8 cellular contexts compared by ENCODE assay signal in genomic region chr9:74570879-74571512, GRCh38.
DNase-seq lines count a peak whose midpoint lies in the region; ATAC-seq and TF ChIP-seq lines count a peak whose summit lies in the region.

No MANE protein-coding gene starts in this region.

- H3K36me3 Mint-ChIP-seq in Calu3 (ENCODE audit: insufficient read depth, unreplicated experiment), result no peaks in the 10 kb centered on the region
- no peaks in the 10 kb centered on the region for H3K36me3 Mint-ChIP-seq in stimulated activated naive B cell treated with anti-CD40 and anti-IgM and Interleukin-4, amounts not matched to agents 10 μg/mL and 1 μg/mL and 100 μg/mL, for 72 hours

- H3K36me3 ChIP-seq in SU-DHL-6 (ENCODE audit: low read length), result no peaks in the 10 kb centered on the region

- no TSS peak for BruUV-seq in Calu3 (replicated peaks; lab: Mats Ljungman, UMichigan)

- no peak overlapping the region for H3K27ac Mint-ChIP-seq in Calu3 (ENCODE audit: unreplicated experiment)
- H3K27ac Mint-ChIP-seq in stimulated activated naive B cell treated with anti-CD40 and anti-IgM and Interleukin-4, amounts not matched to agents 10 μg/mL and 1 μg/mL and 100 μg/mL, for 72 hours, result no peak overlapping the region

- H3F3A ChIP-seq in SU-DHL-6 (ENCODE audit: insufficient read depth), result no peaks in the 10 kb centered on the region

- H3K27me3 ChIP-seq in SU-DHL-6 (ENCODE audit: low read length), result no peaks in the 10 kb centered on the region

- intact Hi-C loops in Calu3 (cut with micrococcal nuclease; ENCODE audit: unreplicated experiment), result loop anchor here (2.0 to 5.0 kb wide), 2 partner anchors 888 to 1369 kb away; no protein-coding TSS in a partner anchor

- no peak overlapping the region for H3K4me2 ChIP-seq in SU-DHL-6 (ENCODE audit: low read depth, low read length, poor library complexity, severe bottlenecking)

- H2AFZ ChIP-seq in SU-DHL-6 (ENCODE audit: low read depth, low read length, severe bottlenecking), result no peak overlapping the region

- no peaks in the 10 kb centered on the region for H3K9me3 ChIP-seq in SU-DHL-6 (ENCODE audit: insufficient read depth, low read length)

- ATAC-seq in GM18861 (IDR thresholded peaks at IDR 0.05; ENCODE audit: unreplicated experiment) (peak; percentile 81), HG03442 (IDR thresholded peaks at IDR 0.05; ENCODE audit: unreplicated experiment) (peak; percentile 61)
- no peak for ATAC-seq in stimulated activated naive B cell treated with anti-CD40 and anti-IgM and Interleukin-4, amounts not matched to agents 10 μg/mL and 1 μg/mL and 100 μg/mL, for 72 hours (replicated peaks)

- no peak overlapping the region for H3K27ac ChIP-seq in SU-DHL-6 (ENCODE audit: low read depth, low read length)

- DNase-seq in Calu3 (peak; percentile 8), foreskin fibroblast (peak; percentile 10 to 57), smooth muscle cell of the brain vasculature (ENCODE audit: low read depth, low spot score) (peak; percentile 6), occipital lobe (lab: John Stamatoyannopoulos, UW) (no peak)
- DNase-seq in stimulated activated naive B cell treated with anti-CD40 and anti-IgM and Interleukin-4, amounts not matched to agents 10 μg/mL and 1 μg/mL and 100 μg/mL, for 72 hours, result no peak

- no peak overlapping the region for H3K9ac ChIP-seq in SU-DHL-6 (ENCODE audit: low read length)

- H3K4me3 ChIP-seq in SU-DHL-6 (ENCODE audit: insufficient read depth, low read length, poor library complexity, severe bottlenecking) (no peak overlapping the region), foreskin fibroblast (ENCODE audit: low read depth in 1 of 2, low read length in 2 of 2) (no peak overlapping the region)

- no peaks in the 10 kb centered on the region for H3K9me3 Mint-ChIP-seq in Calu3 (ENCODE audit: low read depth, unreplicated experiment)
- H3K9me3 Mint-ChIP-seq in stimulated activated naive B cell treated with anti-CD40 and anti-IgM and Interleukin-4, amounts not matched to agents 10 μg/mL and 1 μg/mL and 100 μg/mL, for 72 hours, result no peaks in the 10 kb centered on the region

- no peaks in the 10 kb centered on the region for H3K9me2 ChIP-seq in SU-DHL-6 (replicated peaks; ENCODE audit: insufficient read depth, low read length)

- TF ChIP-seq CTCF in Calu3 (IDR thresholded peaks at IDR 0.05; ENCODE audit: unreplicated experiment), result no peak
- peak; percentile 45 for TF ChIP-seq CTCF in SU-DHL-6 (IDR thresholded peaks at IDR 0.05; ENCODE audit: insufficient read depth, low read length, poor library complexity, severe bottlenecking)
- peak; percentile 62 for TF ChIP-seq CTCF in foreskin fibroblast (IDR thresholded peaks at IDR 0.05; ENCODE audit: low read depth, low read length)

- H3K79me2 ChIP-seq in SU-DHL-6 (ENCODE audit: insufficient read depth, low read length), result no peaks in the 10 kb centered on the region

- H3K4me1 Mint-ChIP-seq in Calu3 (ENCODE audit: low read depth, unreplicated experiment), result no peaks in the 10 kb centered on the region
- no peaks in the 10 kb centered on the region for H3K4me1 Mint-ChIP-seq in stimulated activated naive B cell treated with anti-CD40 and anti-IgM and Interleukin-4, amounts not matched to agents 10 μg/mL and 1 μg/mL and 100 μg/mL, for 72 hours

- H4K20me1 ChIP-seq in SU-DHL-6 (ENCODE audit: low read depth, low read length), result no peaks in the 10 kb centered on the region

- no peaks in the 10 kb centered on the region for H3K27me3 Mint-ChIP-seq in Calu3 (ENCODE audit: unreplicated experiment)
- H3K27me3 Mint-ChIP-seq in stimulated activated naive B cell treated with anti-CD40 and anti-IgM and Interleukin-4, amounts not matched to agents 10 μg/mL and 1 μg/mL and 100 μg/mL, for 72 hours, result peaks cover 0 to 6% of the 10 kb centered on the region in 2 donors

- CTCF ChIA-PET in Calu3 (lab: Charles Lee), result no interaction called here

- H3K4me3 Mint-ChIP-seq in Calu3 (ENCODE audit: low read depth, unreplicated experiment), result no peak overlapping the region
- H3K4me3 Mint-ChIP-seq in stimulated activated naive B cell treated with anti-CD40 and anti-IgM and Interleukin-4, amounts not matched to agents 10 μg/mL and 1 μg/mL and 100 μg/mL, for 72 hours, result no peak overlapping the region

Comparison
In these comparisons a context has a peak if more than half of its experiments do, and no peak if none do; other contexts are left out.
1. DNase-seq: peak in Calu3 (single experiment), foreskin fibroblast (2 of 2) and smooth muscle cell of the brain vasculature (single experiment); none in stimulated activated naive B cell treated with anti-CD40 and anti-IgM and Interleukin-4, amounts not matched to agents 10 μg/mL and 1 μg/mL and 100 μg/mL, for 72 hours (single experiment) and occipital lobe (single experiment).
2. ATAC-seq: peak in GM18861 (single experiment) and HG03442 (single experiment); none in stimulated activated naive B cell treated with anti-CD40 and anti-IgM and Interleukin-4, amounts not matched to agents 10 μg/mL and 1 μg/mL and 100 μg/mL, for 72 hours (0 of 2).